12 cellular contexts compared by ENCODE assay signal in genomic region chr16:73329363-73330306, GRCh38.
DNase-seq lines count a peak whose midpoint lies in the region; ATAC-seq, FAIRE-seq and TF ChIP-seq lines count a peak whose summit lies in the region.
"Had no signal": no experiment of that assay in that cellular context is flagged by ENCODE, and none has a peak within 500 bp of the region (broad histone marks: within the 10 kb centered on the region; RNA-seq: fewer than 3 reads in every experiment).

No MANE protein-coding gene starts in this region.

- intact Hi-C loops in mammary epithelial cell (cut with micrococcal nuclease) (no loop called here), transverse colon (cut with DNase I; ENCODE audit: low total_unique reads) (no loop called here)

- H4K20me1 ChIP-seq in mammary epithelial cell (ENCODE audit: insufficient read depth, low read length) = no peaks in the 10 kb centered on the region
- H4K20me1 ChIP-seq in astrocyte (ENCODE audit: insufficient read depth, low read length) = no peaks in the 10 kb centered on the region

- H3K9ac ChIP-seq in mammary epithelial cell (ENCODE audit: insufficient read depth, low read length) (no peak overlapping the region), astrocyte (ENCODE audit: low read length) (no peak overlapping the region)

- peak; percentile 16 to 24 for DNase-seq in T47D (ENCODE audit: low read depth in 1 of 2, low spot score in 1 of 2)
- DNase-seq in mammary epithelial cell = no peak
- DNase-seq in astrocyte (ENCODE audit: low read depth) = peak; percentile 37
- DNase-seq in kidney tubule cell (ENCODE audit: low spot score) = peak; percentile 9
- peak; percentile 10 for DNase-seq in transverse colon
- no peak for DNase-seq in NCI-H226
- no peak for DNase-seq in KBM-7
- DNase-seq: activated CD4-positive, alpha-beta T cell treated with anti-CD3 and anti-CD28 coated beads, Interleukin-2, amount 50 U/mL, for 1 hour; activated naive CD4-positive, alpha-beta T cell; GOT3; NCI-H1417 treated with DMSO at 0.1 percent for 48 hours had no signal

- TF ChIP-seq POLR2A in transverse colon (IDR thresholded peaks at IDR 0.05) = no peak

- in situ Hi-C loops in T47D (cut with HindIII; ENCODE audit: low pct_unique_long_range_greater_than_20kb, low sequenced_read_pairs) (no loop called here), mammary epithelial cell (cut with MboI; ENCODE audit: low sequenced_read_pairs in 2 of 2) (no loop called here), transverse colon (cut with MboI; ENCODE audit: low pct_ligation_motif_present in 1 of 4, low pct_unique_long_range_greater_than_20kb in 1 of 4, low sequenced_read_pairs in 3 of 4) (no loop called here), KBM-7 (cut with MboI; ENCODE audit: low pct_unique_long_range_greater_than_20kb, low sequenced_read_pairs) (no loop called here)

- no TSS peak for BruUV-seq in mammary epithelial cell (replicated peaks; lab: Mats Ljungman, UMichigan)

- CTCF ChIA-PET in mammary epithelial cell (lab: Charles Lee; ENCODE audit: low non-redundant PET) = no interaction called here

- H2AFZ ChIP-seq in mammary epithelial cell (ENCODE audit: low read depth, low read length) (no peak overlapping the region), astrocyte (ENCODE audit: low read depth, low read length) (no peak overlapping the region)

- H3K36me3 ChIP-seq in mammary epithelial cell (ENCODE audit: insufficient read depth, low read length) (no peaks in the 10 kb centered on the region), astrocyte (ENCODE audit: insufficient read depth, low read length) (no peaks in the 10 kb centered on the region), transverse colon (no peaks in the 10 kb centered on the region)

- no peak for ATAC-seq in HG02973 (IDR thresholded peaks at IDR 0.05; ENCODE audit: unreplicated experiment)

- no peak overlapping the region for H3K27ac ChIP-seq in mammary epithelial cell (ENCODE audit: insufficient read depth, low read depth, low read length)
- H3K27ac ChIP-seq in astrocyte (ENCODE audit: low read depth, low read length) = no peak overlapping the region
- no peak overlapping the region for H3K27ac ChIP-seq in transverse colon

- TF ChIP-seq CTCF in mammary epithelial cell (conservative IDR thresholded peaks at IDR 0.05 in 1 of 2, IDR thresholded peaks at IDR 0.05 in 1 of 2; ENCODE audit: extremely low read depth in 1 of 2, insufficient read depth in 1 of 2, low read depth in 1 of 2, low read length in 2 of 2) = no peak
- no peak for TF ChIP-seq CTCF in astrocyte (IDR thresholded peaks at IDR 0.05; ENCODE audit: insufficient read depth, low read depth, low read length)
- TF ChIP-seq CTCF in transverse colon (IDR thresholded peaks at IDR 0.05) = peak in 3 of 5 experiments; percentile 15 to 27 (median 16)

- 53% methylated on average over 15 of the region's 15 CpGs for WGBS in mammary epithelial cell (ENCODE audit: low coverage, missing lambda C conversion rate)
- 59 to 70% methylated on average over 9 to 15 of the region's 15 CpGs for WGBS in transverse colon (ENCODE audit: low coverage in 1 of 2), 2 donors

- H3K4me1 ChIP-seq in mammary epithelial cell (ENCODE audit: insufficient read depth, low read length) (no peaks in the 10 kb centered on the region), astrocyte (ENCODE audit: insufficient read depth, low read length) (no peaks in the 10 kb centered on the region), transverse colon (no peaks in the 10 kb centered on the region)

- no peak overlapping the region for H3K4me2 ChIP-seq in mammary epithelial cell (ENCODE audit: insufficient read depth, low read depth, low read length)
- no peak overlapping the region for H3K4me2 ChIP-seq in astrocyte (ENCODE audit: low read length)

- dilution Hi-C loops in mammary epithelial cell (cut with HindIII; ENCODE audit: low sequenced_read_pairs) = no loop called here

- H3K27me3 Mint-ChIP-seq in astrocyte (ENCODE audit: low read depth, unreplicated experiment) = no peaks in the 10 kb centered on the region

- no peaks in the 10 kb centered on the region for H3K9me3 Mint-ChIP-seq in astrocyte (ENCODE audit: unreplicated experiment)

- no peak overlapping the region for H3K27ac Mint-ChIP-seq in astrocyte (ENCODE audit: unreplicated experiment)

- no peak overlapping the region for H3K4me3 Mint-ChIP-seq in astrocyte (ENCODE audit: unreplicated experiment)

- no peak for TF ChIP-seq EP300 in transverse colon (IDR thresholded peaks at IDR 0.05; ENCODE audit: low read depth)

- no peaks in the 10 kb centered on the region for H3K79me2 ChIP-seq in mammary epithelial cell (ENCODE audit: insufficient read depth, low read length)
- no peaks in the 10 kb centered on the region for H3K79me2 ChIP-seq in astrocyte (ENCODE audit: insufficient read depth, low read length)

- H3K4me3 ChIP-seq in mammary epithelial cell (replicated peaks in 1 of 3; ENCODE audit: insufficient read depth in 1 of 3, low read depth in 2 of 3, low read length in 3 of 3) (no peak overlapping the region), astrocyte (ENCODE audit: insufficient read depth, low read depth, low read length) (no peak overlapping the region), transverse colon (no peak overlapping the region)

- H3K36me3 Mint-ChIP-seq in astrocyte (ENCODE audit: low read depth, unreplicated experiment) = no peaks in the 10 kb centered on the region

- H3K4me1 Mint-ChIP-seq in astrocyte (ENCODE audit: low read depth, unreplicated experiment) = peaks cover 7% of the 10 kb centered on the region

- H3K27me3 ChIP-seq in mammary epithelial cell (ENCODE audit: insufficient read depth, low read length) (no peaks in the 10 kb centered on the region), astrocyte (ENCODE audit: insufficient read depth, low read length) (no peaks in the 10 kb centered on the region), transverse colon (no peaks in the 10 kb centered on the region)

- H3K9me3 ChIP-seq in mammary epithelial cell (replicated peaks; ENCODE audit: insufficient read depth, low read length) (peaks cover 4% of the 10 kb centered on the region), astrocyte (ENCODE audit: insufficient read depth, low read depth, low read length) (no peaks in the 10 kb centered on the region), transverse colon (no peaks in the 10 kb centered on the region)

- FAIRE-seq in astrocyte (lab: Jason Lieb, UNC) = no peak

Comparison
In these comparisons a context has a peak if more than half of its experiments do, and no peak if none do; other contexts are left out.
1. DNase-seq: peak in T47D (2 of 2), astrocyte (single experiment), kidney tubule cell (single experiment) and transverse colon (single experiment); none in mammary epithelial cell (single experiment), NCI-H226 (single experiment) and KBM-7 (single experiment).
2. CTCF ChIP-seq: peak in transverse colon (3 of 5); none in mammary epithelial cell (0 of 2) and astrocyte (single experiment).